In the genomic region with DNA sequence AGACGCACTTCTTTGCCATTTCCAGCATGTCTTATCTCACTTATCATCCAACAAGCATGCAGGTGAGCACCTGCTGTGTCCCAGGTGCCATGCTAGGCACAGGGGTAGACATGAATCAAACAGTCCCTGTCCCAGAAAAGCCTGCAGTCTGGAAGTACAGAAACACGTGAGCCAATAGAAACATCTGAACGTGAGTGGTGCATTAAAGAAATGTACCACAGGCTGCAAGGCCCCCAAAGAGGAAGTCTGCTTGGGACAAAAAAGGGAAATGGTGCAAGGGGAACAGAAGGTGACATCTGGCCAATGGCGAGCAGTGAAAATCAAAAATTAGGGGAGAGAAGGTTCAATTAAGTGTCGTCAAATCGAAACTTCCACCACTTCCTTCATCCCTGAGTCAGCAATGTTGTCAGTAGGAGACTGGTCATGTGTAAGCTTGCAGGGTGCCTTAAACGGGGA, we compare ENCODE assay signal across 9 cellular contexts. TPM values are rescaled to one million over a fixed set of nuclear protein-coding genes. Genes with fewer than 3 reads are reported as not detected.
DNase-seq lines count a peak whose midpoint lies in the region; ATAC-seq and TF ChIP-seq lines count a peak whose summit lies in the region.
"Had no signal": no experiment of that assay in that cellular context is flagged by ENCODE, and none has a peak within 500 bp of the region (broad histone marks: within the 10 kb centered on the region; RNA-seq: fewer than 3 reads in every experiment).

No MANE protein-coding gene starts in this region.

- peak overlapping the region; percentile 3 for H3K27ac Mint-ChIP-seq in T-helper 2 cell treated with Interferon-gamma antibody and Interleukin-4, amounts not matched to agents 5 μg/mL and 100 μg/mL, for 36 hours
- no peak overlapping the region for H3K27ac Mint-ChIP-seq in stimulated activated naive CD8-positive, alpha-beta T cell treated with anti-CD3 and anti-CD28 coated beads, Interleukin-15, amount 100 ng/mL, for 72 hours

- no peak for TF ChIP-seq CTCF in body of pancreas (IDR thresholded peaks at IDR 0.05)
- peak in 6 of 11 experiments; percentile 3 to 73 (median 47) for TF ChIP-seq CTCF in spleen (IDR thresholded peaks at IDR 0.05 in 8 of 11, conservative IDR thresholded peaks at IDR 0.05 in 3 of 11)

- H3K9me3 Mint-ChIP-seq in T-helper 2 cell treated with Interferon-gamma antibody and Interleukin-4, amounts not matched to agents 5 μg/mL and 100 μg/mL, for 36 hours: no peaks in the 10 kb centered on the region
- H3K9me3 Mint-ChIP-seq in stimulated activated naive CD8-positive, alpha-beta T cell treated with anti-CD3 and anti-CD28 coated beads, Interleukin-15, amount 100 ng/mL, for 72 hours: no peaks in the 10 kb centered on the region

- no peak overlapping the region for H3K4me3 ChIP-seq in body of pancreas
- peak overlapping the region in 2 of 8 donors; percentile 5 to 43 for H3K4me3 ChIP-seq in spleen

- H3K4me1 ChIP-seq in body of pancreas: peaks cover 18% of the 10 kb centered on the region
- H3K4me1 ChIP-seq in spleen: peaks cover 12 to 57% (median 25%) of the 10 kb centered on the region in 6 donors

- no peak for TF ChIP-seq POLR2A in body of pancreas (IDR thresholded peaks at IDR 0.05)
- TF ChIP-seq POLR2A in spleen (IDR thresholded peaks at IDR 0.05): no peak

- no peak overlapping the region for H3K4me3 Mint-ChIP-seq in T-helper 2 cell treated with Interferon-gamma antibody and Interleukin-4, amounts not matched to agents 5 μg/mL and 100 μg/mL, for 36 hours
- no peak overlapping the region for H3K4me3 Mint-ChIP-seq in stimulated activated naive CD8-positive, alpha-beta T cell treated with anti-CD3 and anti-CD28 coated beads, Interleukin-15, amount 100 ng/mL, for 72 hours

- DNase-seq in T-helper 2 cell treated with Interferon-gamma antibody and Interleukin-4, amounts not matched to agents 5 μg/mL and 100 μg/mL, for 36 hours (ENCODE audit: low spot score): no peak
- DNase-seq in T-helper 2 cell (no peak), body of pancreas (peak in 1 of 4 donors; percentile 59), spleen (no peak), D341Med (ENCODE audit: low spot score) (no peak), T1000 (lab: John Stamatoyannopoulos, UW) (no peak)
- no peak for DNase-seq in stimulated activated naive CD8-positive, alpha-beta T cell treated with anti-CD3 and anti-CD28 coated beads, Interleukin-15, amount 100 ng/mL, for 72 hours

- H3K36me3 ChIP-seq in body of pancreas (replicated peaks in 1 of 2; ENCODE audit: insufficient read depth in 1 of 2, low read depth in 2 of 2) (no peaks in the 10 kb centered on the region), spleen (no peaks in the 10 kb centered on the region)

- H3K4me1 Mint-ChIP-seq in T-helper 2 cell treated with Interferon-gamma antibody and Interleukin-4, amounts not matched to agents 5 μg/mL and 100 μg/mL, for 36 hours (ENCODE audit: low read depth): peaks cover 15% of the 10 kb centered on the region
- peaks cover 14% of the 10 kb centered on the region for H3K4me1 Mint-ChIP-seq in stimulated activated naive CD8-positive, alpha-beta T cell treated with anti-CD3 and anti-CD28 coated beads, Interleukin-15, amount 100 ng/mL, for 72 hours

- no peaks in the 10 kb centered on the region for H3K27me3 ChIP-seq in body of pancreas
- no peaks in the 10 kb centered on the region for H3K27me3 ChIP-seq in spleen (replicated peaks in 1 of 7)

- no peaks in the 10 kb centered on the region for H3K9me3 ChIP-seq in body of pancreas
- H3K9me3 ChIP-seq in spleen: no peaks in the 10 kb centered on the region

- H3K36me3 Mint-ChIP-seq in T-helper 2 cell treated with Interferon-gamma antibody and Interleukin-4, amounts not matched to agents 5 μg/mL and 100 μg/mL, for 36 hours (ENCODE audit: low read depth): no peaks in the 10 kb centered on the region

- intact Hi-C loops in body of pancreas (cut with DNase I): no loop called here
- intact Hi-C loops in spleen (cut with DNase I; ENCODE audit: low total_unique reads): no loop called here

- ATAC-seq in HG03571 (IDR thresholded peaks at IDR 0.05; ENCODE audit: unreplicated experiment) (peak; percentile 31), body of pancreas (peak; percentile 7)
- ATAC-seq in stimulated activated naive CD8-positive, alpha-beta T cell treated with anti-CD3 and anti-CD28 coated beads, Interleukin-15, amount 100 ng/mL, for 72 hours: no peak

- 31 to 37% methylated on average over 7 of the region's 7 CpGs for WGBS in body of pancreas, 2 donors
- WGBS in spleen, 5 donors: 8 to 19% (median 16%) methylated on average over 7 of the region's 7 CpGs

- H3K27ac ChIP-seq in body of pancreas (peak overlapping the region in 1 of 4 donors; percentile 66), spleen (peak overlapping the region in 7 of 8 donors; percentile 12 to 78 (median 71))

- no peaks in the 10 kb centered on the region for H3K27me3 Mint-ChIP-seq in T-helper 2 cell treated with Interferon-gamma antibody and Interleukin-4, amounts not matched to agents 5 μg/mL and 100 μg/mL, for 36 hours (ENCODE audit: low read depth)
- no peaks in the 10 kb centered on the region for H3K27me3 Mint-ChIP-seq in stimulated activated naive CD8-positive, alpha-beta T cell treated with anti-CD3 and anti-CD28 coated beads, Interleukin-15, amount 100 ng/mL, for 72 hours

RNA-seq across cellular contexts. Expression of gene TMEM247, which starts 17.6 kb away (rescaled TPM):
- total RNA-seq in body of pancreas (not detected), spleen (not detected)
- not detected for polyA plus RNA-seq in spleen
- total RNA-seq: left cardiac atrium had no signal

Comparison
In these comparisons a context has a peak if more than half of its experiments do, and no peak if none do; other contexts are left out.
1. CTCF ChIP-seq: peak in spleen (6 of 11); none in body of pancreas (0 of 7).